Comparison of ENCODE assay signal across 23 cellular contexts in the genomic region with DNA sequence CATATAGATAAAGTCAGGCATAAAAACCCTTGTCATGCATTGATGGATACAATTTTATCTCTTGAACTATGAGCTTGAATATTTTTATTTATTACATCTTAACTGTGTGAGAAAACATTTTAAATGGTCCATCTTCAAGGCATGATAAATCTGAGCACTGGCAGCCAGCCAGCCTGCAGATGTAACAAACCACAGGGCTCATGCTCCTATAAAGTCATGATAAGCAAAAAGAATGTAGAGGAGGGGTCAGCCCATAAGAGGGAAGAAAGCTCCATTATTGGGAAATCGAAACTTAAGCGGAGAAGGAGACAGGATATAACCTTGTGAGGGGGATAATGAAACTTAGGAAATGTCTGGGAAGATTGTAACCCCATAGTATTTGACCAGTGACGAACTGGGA.
"Had no signal": no experiment of that assay in that cellular context is flagged by ENCODE, and none has a peak within 500 bp of the region (broad histone marks: within the 10 kb centered on the region; RNA-seq: fewer than 3 reads in every experiment).

No MANE protein-coding gene starts in this region.

- H3K36me3 Mint-ChIP-seq: activated CD8-positive, alpha-beta memory T cell treated with anti-CD3 and anti-CD28 coated beads, Interleukin-2, amount 10 ng/mL, durations not matched to agents 7 days and 5 days; activated naive CD4-positive, alpha-beta T cell treated with anti-CD3 and anti-CD28 coated beads, Interleukin-2, amount 10 ng/mL, durations not matched to agents 7 days and 5 days; type B pancreatic cell had no signal

- H3K4me1 ChIP-seq: heart left ventricle, pancreas, right lobe of liver, vagina had no signal

- DNase-seq: activated CD4-positive, alpha-beta T cell treated with anti-CD3 and anti-CD28 coated beads, Interleukin-2, amount 10 ng/mL, durations not matched to agents 24 days and 14 days; activated CD8-positive, alpha-beta memory T cell treated with anti-CD3 and anti-CD28 coated beads, Interleukin-2, amount 10 ng/mL, durations not matched to agents 7 days and 5 days; activated CD8-positive, alpha-beta T cell treated with anti-CD3 and anti-CD28 coated beads for 36 hours; activated effector memory CD4-positive, alpha-beta T cell treated with anti-CD3 and anti-CD28 coated beads, Interleukin-2, amount 50 U/mL, for 16 hours; activated naive CD4-positive, alpha-beta T cell treated with anti-CD3 and anti-CD28 coated beads, Interleukin-2, amount 10 ng/mL, durations not matched to agents 7 days and 5 days; activated T-cell treated with anti-CD3 and anti-CD28 coated beads for 4 hours; amygdala; cerebellar nuclear complex; cortex of kidney; heart left ventricle; right lobe of liver; stimulated activated CD4-positive, alpha-beta T cell treated with anti-CD3 and anti-CD28 coated beads, Interleukin-15, amount 100 ng/mL, for 24 hours; stimulated activated naive CD4-positive, alpha-beta T cell had no signal

- H3K27ac Mint-ChIP-seq: activated CD4-positive, alpha-beta T cell treated with anti-CD3 and anti-CD28 coated beads, Interleukin-2, amount 10 ng/mL, durations not matched to agents 24 days and 14 days; activated CD8-positive, alpha-beta memory T cell treated with anti-CD3 and anti-CD28 coated beads, Interleukin-2, amount 10 ng/mL, durations not matched to agents 7 days and 5 days; activated CD8-positive, alpha-beta T cell treated with anti-CD3 and anti-CD28 coated beads for 36 hours; activated naive CD4-positive, alpha-beta T cell treated with anti-CD3 and anti-CD28 coated beads, Interleukin-2, amount 10 ng/mL, durations not matched to agents 7 days and 5 days; natural killer cell treated with Interleukin-12 subunit alpha and Interleukin-12 subunit beta and Interleukin-15 and Interleukin-18, amount 100 ng/mL, for 72 hours; type B pancreatic cell had no signal

- H3K4me3 Mint-ChIP-seq: activated CD4-positive, alpha-beta T cell treated with anti-CD3 and anti-CD28 coated beads, Interleukin-2, amount 10 ng/mL, durations not matched to agents 24 days and 14 days; activated CD8-positive, alpha-beta memory T cell treated with anti-CD3 and anti-CD28 coated beads, Interleukin-2, amount 10 ng/mL, durations not matched to agents 7 days and 5 days; activated CD8-positive, alpha-beta T cell treated with anti-CD3 and anti-CD28 coated beads for 36 hours; activated naive CD4-positive, alpha-beta T cell treated with anti-CD3 and anti-CD28 coated beads, Interleukin-2, amount 10 ng/mL, durations not matched to agents 7 days and 5 days; natural killer cell treated with Interleukin-12 subunit alpha and Interleukin-12 subunit beta and Interleukin-15 and Interleukin-18, amount 100 ng/mL, for 72 hours; type B pancreatic cell had no signal

- H3K9me3 ChIP-seq: neutrophil, pancreas, right lobe of liver, thoracic aorta, vagina had no signal

- H3K27ac ChIP-seq: epithelial cell of prostate, heart left ventricle, neutrophil, pancreas, right lobe of liver, skin epidermis, thoracic aorta, vagina, VCaP had no signal

- H3K4me3 ChIP-seq: heart left ventricle, pancreas, right lobe of liver, skin epidermis, thoracic aorta, vagina had no signal

- H3K4me1 Mint-ChIP-seq: activated CD4-positive, alpha-beta T cell treated with anti-CD3 and anti-CD28 coated beads, Interleukin-2, amount 10 ng/mL, durations not matched to agents 24 days and 14 days; activated CD8-positive, alpha-beta memory T cell treated with anti-CD3 and anti-CD28 coated beads, Interleukin-2, amount 10 ng/mL, durations not matched to agents 7 days and 5 days; activated naive CD4-positive, alpha-beta T cell treated with anti-CD3 and anti-CD28 coated beads, Interleukin-2, amount 10 ng/mL, durations not matched to agents 7 days and 5 days had no signal

- H3K9me3 Mint-ChIP-seq: activated CD4-positive, alpha-beta T cell treated with anti-CD3 and anti-CD28 coated beads, Interleukin-2, amount 10 ng/mL, durations not matched to agents 24 days and 14 days; type B pancreatic cell had no signal

- H3K27me3 Mint-ChIP-seq: activated CD4-positive, alpha-beta T cell treated with anti-CD3 and anti-CD28 coated beads, Interleukin-2, amount 10 ng/mL, durations not matched to agents 24 days and 14 days; activated CD8-positive, alpha-beta memory T cell treated with anti-CD3 and anti-CD28 coated beads, Interleukin-2, amount 10 ng/mL, durations not matched to agents 7 days and 5 days; activated CD8-positive, alpha-beta T cell treated with anti-CD3 and anti-CD28 coated beads for 36 hours; activated naive CD4-positive, alpha-beta T cell treated with anti-CD3 and anti-CD28 coated beads, Interleukin-2, amount 10 ng/mL, durations not matched to agents 7 days and 5 days; natural killer cell treated with Interleukin-12 subunit alpha and Interleukin-12 subunit beta and Interleukin-15 and Interleukin-18, amount 100 ng/mL, for 72 hours; type B pancreatic cell had no signal

- ATAC-seq: activated CD4-positive, CD25-positive, alpha-beta regulatory T cell treated with anti-CD3 and anti-CD28 coated beads, Interleukin-2, amount 50 U/mL, for 24 hours; activated CD8-positive, alpha-beta memory T cell treated with anti-CD3 and anti-CD28 coated beads, Interleukin-2, amount 10 ng/mL, durations not matched to agents 7 days and 5 days; activated CD8-positive, alpha-beta T cell treated with anti-CD3 and anti-CD28 coated beads for 36 hours; heart left ventricle; natural killer cell treated with Interleukin-12 subunit alpha and Interleukin-12 subunit beta and Interleukin-15 and Interleukin-18, amount 100 ng/mL, for 72 hours; pancreas; right lobe of liver had no signal

- H3K36me3 ChIP-seq: heart left ventricle, neutrophil, pancreas, right lobe of liver, thoracic aorta, vagina had no signal

- H3K27me3 ChIP-seq: heart left ventricle, neutrophil, pancreas, right lobe of liver, vagina had no signal
